ENCODE assay signal across 15 cellular contexts in genomic region chr11:125351045-125351867, GRCh38.
DNase-seq lines count a peak whose midpoint lies in the region; TF ChIP-seq lines count a peak whose summit lies in the region.
"Had no signal": no experiment of that assay in that cellular context is flagged by ENCODE, and none has a peak within 500 bp of the region (broad histone marks: within the 10 kb centered on the region; RNA-seq: fewer than 3 reads in every experiment).

No MANE protein-coding gene starts in this region.

- CTCF ChIA-PET in PC-9 (lab: Charles Lee): no interaction called here

- H3K27me3 ChIP-seq in endodermal cell (ENCODE audit: control insufficient read depth, insufficient read depth, low read length, poor library complexity, severe bottlenecking) (peaks cover 6% of the 10 kb centered on the region), osteoblast (ENCODE audit: insufficient read depth, low read length) (peaks cover 7% of the 10 kb centered on the region), PC-9 (ENCODE audit: insufficient read depth, low read depth) (0 out of 2 replicates have a peak, but pooled peaks cover 4% of the 10 kb centered on the region)
- H3K27me3 ChIP-seq: BLaER1 treated with 17β-estradiol and CSF1 and Interleukin-3, amounts not matched to agents 10 nM and 100 nM; SJSA1 had no signal

- no TSS peak for BruUV-seq in PC-9 (replicated peaks; lab: Mats Ljungman, UMichigan)

- peaks cover 3% of the 10 kb centered on the region for H3K4me1 ChIP-seq in endodermal cell (ENCODE audit: control insufficient read depth, insufficient read depth, low read length)
- peaks cover 5% of the 10 kb centered on the region for H3K4me1 ChIP-seq in osteoblast (ENCODE audit: insufficient read depth, low read length)
- no peaks in the 10 kb centered on the region for H3K4me1 ChIP-seq in PC-9 (replicated peaks; ENCODE audit: insufficient read depth)
- H3K4me1 ChIP-seq: SJSA1 had no signal

- peaks cover 2% of the 10 kb centered on the region for H3K36me3 Mint-ChIP-seq in endodermal cell (ENCODE audit: low read depth)
- H3K36me3 Mint-ChIP-seq: CD8-positive, alpha-beta memory T cell had no signal

- no peaks in the 10 kb centered on the region for H3F3A ChIP-seq in PC-9 (ENCODE audit: insufficient read depth, low read depth)

- H3K36me3 ChIP-seq in endodermal cell (ENCODE audit: control insufficient read depth, insufficient read depth, low read length) (no peaks in the 10 kb centered on the region), osteoblast (ENCODE audit: insufficient read depth, low read length) (no peaks in the 10 kb centered on the region), PC-9 (ENCODE audit: low read depth) (no peaks in the 10 kb centered on the region)
- H3K36me3 ChIP-seq: BLaER1 treated with 17β-estradiol and CSF1 and Interleukin-3, amounts not matched to agents 10 nM and 100 nM; SJSA1 had no signal

- H3K79me2 ChIP-seq in osteoblast (ENCODE audit: insufficient read depth, low read length) (no peaks in the 10 kb centered on the region), PC-9 (ENCODE audit: low read depth) (no peaks in the 10 kb centered on the region)

- H4K20me1 ChIP-seq in osteoblast (ENCODE audit: insufficient read depth, low read length) (no peaks in the 10 kb centered on the region), PC-9 (ENCODE audit: insufficient read depth) (no peaks in the 10 kb centered on the region; the same call in 1 of the 2 replicates)
- H4K20me1 ChIP-seq: BLaER1 treated with 17β-estradiol and CSF1 and Interleukin-3, amounts not matched to agents 10 nM and 100 nM had no signal

- H3K4me3 ChIP-seq in endodermal cell (ENCODE audit: low read length): no peak overlapping the region
- no peak overlapping the region for H3K4me3 ChIP-seq in osteoblast (ENCODE audit: insufficient read depth, low read length)
- no peak overlapping the region for H3K4me3 ChIP-seq in PC-9
- H3K4me3 ChIP-seq: BLaER1 treated with 17β-estradiol and CSF1 and Interleukin-3, amounts not matched to agents 10 nM and 100 nM; SJSA1 had no signal

- DNase-seq in ELF-1 (ENCODE audit: low read depth, low spot score): peak; percentile 67
- peak; percentile 99 to 100 for DNase-seq in NCI-H526 (lab: John Stamatoyannopoulos, UW)
- DNase-seq in endodermal cell: peak; percentile 58
- DNase-seq in osteoblast (ENCODE audit: insufficient read length, low spot score, missing footprints): peak; percentile 48
- DNase-seq in PC-9: no peak
- DNase-seq in T-helper 2 cell: no peak
- no peak for DNase-seq in DMS153 (lab: John Stamatoyannopoulos, UW)
- DNase-seq: CD8-positive, alpha-beta memory T cell; NCI-H1105 treated with DMSO at 0.1 percent for 48 hours; NCI-H187 treated with DMSO at 0.1 percent for 48 hours; NCI-H446; PC-3 had no signal

- no peak overlapping the region for H3K27ac ChIP-seq in endodermal cell (ENCODE audit: low read depth, low read length)
- H3K27ac ChIP-seq in osteoblast (ENCODE audit: low read depth, low read length): no peak overlapping the region
- H3K27ac ChIP-seq in PC-9: no peak overlapping the region
- H3K27ac ChIP-seq: BLaER1 treated with 17β-estradiol and CSF1 and Interleukin-3, amounts not matched to agents 10 nM and 100 nM; SJSA1 had no signal

- H2AFZ ChIP-seq in osteoblast (ENCODE audit: low read length): no peak overlapping the region
- H2AFZ ChIP-seq in PC-9: no peak overlapping the region

- POLR2A ChIA-PET in PC-9 (lab: Charles Lee; ENCODE audit: unreplicated experiment): no interaction called here

- H3K4me2 ChIP-seq in osteoblast (ENCODE audit: insufficient read depth, low read length): no peak overlapping the region
- no peak overlapping the region for H3K4me2 ChIP-seq in PC-9
- H3K4me2 ChIP-seq: BLaER1 treated with 17β-estradiol and CSF1 and Interleukin-3, amounts not matched to agents 10 nM and 100 nM had no signal

- no peak overlapping the region for H3K4me3 Mint-ChIP-seq in endodermal cell
- H3K4me3 Mint-ChIP-seq: CD8-positive, alpha-beta memory T cell; IgD-negative memory B cell had no signal

- 88 to 95% methylated on average over 9 to 30 of the region's 30 CpGs for WGBS in endodermal cell (ENCODE audit: insufficient coverage in 1 of 2, insufficient read length in 1 of 2), 2 experiments

- TF ChIP-seq CTCF in endodermal cell (conservative IDR thresholded peaks at IDR 0.05) (no peak), osteoblast (IDR thresholded peaks at IDR 0.05; ENCODE audit: extremely low read depth, low read depth, low read length) (no peak), PC-9 (conservative IDR thresholded peaks at IDR 0.05) (no peak)

- H3K27me3 Mint-ChIP-seq in endodermal cell (ENCODE audit: insufficient read depth): peaks cover 12% of the 10 kb centered on the region

- H3K4me1 Mint-ChIP-seq in endodermal cell: peaks cover 21% of the 10 kb centered on the region

- H3K9ac ChIP-seq in endodermal cell (ENCODE audit: extremely low read depth, low read length, poor library complexity, severe bottlenecking): no peak overlapping the region
- H3K9ac ChIP-seq: BLaER1 treated with 17β-estradiol and CSF1 and Interleukin-3, amounts not matched to agents 10 nM and 100 nM had no signal

- no peaks in the 10 kb centered on the region for H3K9me2 ChIP-seq in PC-9 (ENCODE audit: insufficient read depth)

- H3K9me3 Mint-ChIP-seq in endodermal cell: no peaks in the 10 kb centered on the region
- H3K9me3 Mint-ChIP-seq: CD8-positive, alpha-beta memory T cell had no signal

- H3K9me3 ChIP-seq in endodermal cell (ENCODE audit: control insufficient read depth, low read length) (no peaks in the 10 kb centered on the region), osteoblast (ENCODE audit: low read depth, low read length) (no peaks in the 10 kb centered on the region), PC-9 (ENCODE audit: insufficient read depth, low read depth) (no peaks in the 10 kb centered on the region)
- H3K9me3 ChIP-seq: BLaER1 treated with 17β-estradiol and CSF1 and Interleukin-3, amounts not matched to agents 10 nM and 100 nM; SJSA1 had no signal

- intact Hi-C loops in PC-9 (cut with micrococcal nuclease; ENCODE audit: unreplicated experiment): no loop called here

- no peak overlapping the region for H3K27ac Mint-ChIP-seq in endodermal cell
- H3K27ac Mint-ChIP-seq: IgD-negative memory B cell had no signal

Comparison
In these comparisons a context has a peak if more than half of its experiments do, and no peak if none do; other contexts are left out.
1. DNase-seq: peak in ELF-1 (single experiment), NCI-H526 (2 of 2), endodermal cell (single experiment) and osteoblast (single experiment); none in PC-9 (0 of 2), T-helper 2 cell (0 of 5) and DMS153 (single experiment).